ENCODE assay signal across 16 cellular contexts in genomic region chr20:22679197-22679596, GRCh38.
DNase-seq lines count a peak whose midpoint lies in the region; ATAC-seq, FAIRE-seq and TF ChIP-seq lines count a peak whose summit lies in the region.
"Had no signal": no experiment of that assay in that cellular context is flagged by ENCODE, and none has a peak within 500 bp of the region (broad histone marks: within the 10 kb centered on the region; RNA-seq: fewer than 3 reads in every experiment).

No MANE protein-coding gene starts in this region.

- H3K27ac ChIP-seq in HepG2 (ENCODE audit: extremely low read length, insufficient read depth, low read length) (no peak overlapping the region), right lobe of liver (no peak overlapping the region), endodermal cell (ENCODE audit: low read depth, low read length) (no peak overlapping the region), thyroid gland (peak overlapping the region; percentile 71 to 96 (median 77))

- no peak overlapping the region for H3K27ac Mint-ChIP-seq in endodermal cell
- H3K27ac Mint-ChIP-seq: CD4-positive, alpha-beta memory T cell had no signal

- H3K27me3 ChIP-seq in HepG2 (ENCODE audit: control insufficient read depth in 1 of 2, insufficient read depth in 2 of 2, low read length in 2 of 2) (peaks cover 2 to 3% of the 10 kb centered on the region in 2 experiments; a peak in 2 of 5 replicates), right lobe of liver (no peaks in the 10 kb centered on the region), endodermal cell (ENCODE audit: control insufficient read depth, insufficient read depth, low read length, poor library complexity, severe bottlenecking) (no peaks in the 10 kb centered on the region), thyroid gland (no peaks in the 10 kb centered on the region)

- TF ChIP-seq CTCF in HepG2 (CRISPR knock-in tag; IDR thresholded peaks at IDR 0.05) (no peak), right lobe of liver (IDR thresholded peaks at IDR 0.05) (no peak), endodermal cell (conservative IDR thresholded peaks at IDR 0.05) (no peak), thyroid gland (IDR thresholded peaks at IDR 0.05) (no peak)

- no peak overlapping the region for H3K4me2 ChIP-seq in HepG2 (ENCODE audit: low read depth, low read length)

- no peaks in the 10 kb centered on the region for H4K20me1 ChIP-seq in HepG2 (ENCODE audit: insufficient read depth, low read length)

- H3K9ac ChIP-seq in HepG2 (ENCODE audit: insufficient read depth, low read depth, low read length) (no peak overlapping the region), endodermal cell (ENCODE audit: extremely low read depth, low read length, poor library complexity, severe bottlenecking) (no peak overlapping the region)

- no peaks in the 10 kb centered on the region for H3K36me3 Mint-ChIP-seq in endodermal cell (ENCODE audit: low read depth)
- H3K36me3 Mint-ChIP-seq: CD4-positive, alpha-beta memory T cell had no signal

- H3K9me3 ChIP-seq in HepG2 (ENCODE audit: low read length) (peaks cover 7% of the 10 kb centered on the region), right lobe of liver (no peaks in the 10 kb centered on the region), endodermal cell (ENCODE audit: control insufficient read depth, low read length) (peaks cover 12% of the 10 kb centered on the region), thyroid gland (no peaks in the 10 kb centered on the region)

- in situ Hi-C loops in HepG2 (cut with HindIII; ENCODE audit: extremely low pct_ligation_motif_present, low pct_unique_long_range_greater_than_20kb), result no loop called here

- TF ChIP-seq EP300 in HepG2 (IDR thresholded peaks at IDR 0.05; ENCODE audit: low read depth in 2 of 2, low read length in 2 of 2) (no peak), HepG2 (CRISPR knock-in tag; IDR thresholded peaks at IDR 0.05; ENCODE audit: borderline replicate concordance) (no peak)

- POLR2A ChIA-PET in HepG2 (lab: Yijun Ruan, JAX), result no interaction called here

- H3K79me2 ChIP-seq in HepG2 (ENCODE audit: insufficient read depth, low read length), result no peaks in the 10 kb centered on the region

- TF ChIP-seq RAD21 in HepG2 (CRISPR knock-in tag; IDR thresholded peaks at IDR 0.05), result no peak

- H3K4me1 ChIP-seq in HepG2 (ENCODE audit: insufficient read depth, low read length), result peaks cover 20% of the 10 kb centered on the region
- H3K4me1 ChIP-seq in right lobe of liver, result no peaks in the 10 kb centered on the region
- peaks cover 2% of the 10 kb centered on the region for H3K4me1 ChIP-seq in endodermal cell (ENCODE audit: control insufficient read depth, insufficient read depth, low read length)
- peaks cover 17 to 35% of the 10 kb centered on the region in 2 donors for H3K4me1 ChIP-seq in thyroid gland

- H3K36me3 ChIP-seq in HepG2 (replicated peaks in 1 of 2; ENCODE audit: control insufficient read depth in 1 of 2, insufficient read depth in 2 of 2, low read length in 2 of 2) (no peaks in the 10 kb centered on the region), right lobe of liver (no peaks in the 10 kb centered on the region), endodermal cell (ENCODE audit: control insufficient read depth, insufficient read depth, low read length) (no peaks in the 10 kb centered on the region), thyroid gland (no peaks in the 10 kb centered on the region)

- H3K9me3 Mint-ChIP-seq in endodermal cell, result peaks cover 12% of the 10 kb centered on the region

- BruUV-seq in HepG2 (replicated peaks; lab: Mats Ljungman, UMichigan), result no TSS peak

- intact Hi-C loops in HepG2 (cut with micrococcal nuclease; ENCODE audit: unreplicated experiment) (no loop called here), right lobe of liver (cut with DNase I) (loop anchor here in 1 of 2 donors (5.0 kb wide), 1 partner anchor 337 kb away; no protein-coding TSS in a partner anchor), thyroid gland (cut with DNase I) (no loop called here)

- H3K4me3 ChIP-seq in HepG2 (replicated peaks in 1 of 3; ENCODE audit: insufficient read depth in 1 of 3, low read depth in 2 of 3, low read length in 3 of 3), result no peak overlapping the region
- no peak overlapping the region for H3K4me3 ChIP-seq in right lobe of liver
- peak overlapping the region; percentile 47 for H3K4me3 ChIP-seq in endodermal cell (ENCODE audit: low read length)
- H3K4me3 ChIP-seq in thyroid gland (replicated peaks in 1 of 3), result no peak overlapping the region

- CTCF ChIA-PET in HepG2 (lab: Yijun Ruan, JAX; ENCODE audit: low intra/inter-chr PET ratio, low total read pairs), result interaction anchor here (7.5 kb wide), 1 partner anchor 343 kb away, joined by 231 read pairs; no protein-coding TSS in a partner anchor

- no peaks in the 10 kb centered on the region for H3K27me3 Mint-ChIP-seq in endodermal cell (ENCODE audit: insufficient read depth)
- H3K27me3 Mint-ChIP-seq: CD4-positive, alpha-beta memory T cell had no signal

- no peak overlapping the region for H3K4me3 Mint-ChIP-seq in endodermal cell
- H3K4me3 Mint-ChIP-seq: CD4-positive, alpha-beta memory T cell had no signal

- 47% methylated on average over 4 of the region's 4 CpGs for WGBS in HepG2 (ENCODE audit: low lambda C conversion rate)
- 59% methylated on average over 2 of the region's 4 CpGs for WGBS in right lobe of liver (ENCODE audit: insufficient coverage, low coverage, low lambda C conversion rate, missing lambda C conversion rate)
- WGBS in endodermal cell (ENCODE audit: insufficient coverage in 1 of 2, insufficient read length in 1 of 2), 2 experiments, result 90 to 94% methylated on average over 2 to 4 of the region's 4 CpGs
- WGBS in thyroid gland, 2 donors, result 82 to 96% methylated on average over 4 of the region's 4 CpGs

- no peak for FAIRE-seq in HepG2 (lab: Jason Lieb, UNC)
- FAIRE-seq: G401.6, GM12892, H1 had no signal

- TF ChIP-seq POLR2A in HepG2 (IDR thresholded peaks at IDR 0.05; ENCODE audit: insufficient read depth in 1 of 2, low read depth in 2 of 2, low read length in 2 of 2), result no peak
- no peak for TF ChIP-seq POLR2A in right lobe of liver (IDR thresholded peaks at IDR 0.05)
- no peak for TF ChIP-seq POLR2A in thyroid gland (IDR thresholded peaks at IDR 0.05)

- DNase-seq in HepG2 (ENCODE audit: low spot score) (no peak), right lobe of liver (no peak), endodermal cell (no peak), thyroid gland (no peak), SW 1271 (lab: John Stamatoyannopoulos, UW) (no peak)
- DNase-seq: C1 segment of cervical spinal cord; CD4-positive, alpha-beta memory T cell; COR-L47; DMS153; DND-41; H7; HCEC 1CT had no signal

- peaks cover 27% of the 10 kb centered on the region for H3K4me1 Mint-ChIP-seq in endodermal cell
- H3K4me1 Mint-ChIP-seq: CD4-positive, alpha-beta memory T cell had no signal

- no peak for ATAC-seq in HepG2
- ATAC-seq in right lobe of liver, result no peak
- ATAC-seq in HG02623 (IDR thresholded peaks at IDR 0.05; ENCODE audit: unreplicated experiment), result no peak

- H2AFZ ChIP-seq in HepG2 (ENCODE audit: low read length), result no peak overlapping the region

TF ChIP-seq in HepG2, 621 proteins besides CTCF, POLR2A, EP300 and RAD21:
- TF ChIP-seq NR3C1 (CRISPR knock-in tag; IDR thresholded peaks at IDR 0.05) (no peak), ZNF7 (CRISPR knock-in tag; IDR thresholded peaks at IDR 0.05) (peak; percentile 19; the same call in 1 of the 2 replicates), TCF12 (IDR thresholded peaks at IDR 0.05) (0 out of 2 replicates have a peak, but pooled peaks have one; percentile 19), TCF12 (CRISPR knock-in tag; IDR thresholded peaks at IDR 0.05) (no peak), MNT (IDR thresholded peaks at IDR 0.05) (peak; percentile 99)

Comparison
In these comparisons a context has a peak if more than half of its experiments do, and no peak if none do; other contexts are left out.
1. H3K27ac ChIP-seq: peak in thyroid gland (3 of 3); none in HepG2 (single experiment), right lobe of liver (0 of 3) and endodermal cell (single experiment).